Comparison of ENCODE assay signal across 9 cellular contexts in the genomic region with DNA sequence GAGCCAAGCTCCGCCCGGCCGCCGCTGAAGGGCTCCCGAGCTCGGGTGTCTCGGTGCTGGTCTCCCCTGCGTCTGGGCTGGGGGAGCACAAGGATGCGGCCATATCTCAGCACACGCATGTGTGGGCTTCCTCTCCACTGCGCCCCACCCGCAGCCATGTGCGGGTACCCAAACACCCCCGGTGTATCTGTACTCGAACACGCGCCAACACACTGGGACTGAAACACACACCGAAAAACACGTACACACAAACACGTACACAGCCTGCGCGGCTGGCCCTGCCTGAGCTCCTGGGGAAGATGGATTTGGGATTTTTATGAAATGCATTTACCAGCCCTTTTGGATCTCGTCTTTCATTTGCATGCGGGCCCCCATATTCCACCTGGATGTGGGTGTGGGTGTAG. TPM values are rescaled to one million over a fixed set of nuclear protein-coding genes. Genes with fewer than 3 reads are reported as not detected.
A peak's percentile ranks its signal among the peaks of the same experiment; 100 is the strongest.
DNase-seq lines count a peak whose midpoint lies in the region; ATAC-seq and TF ChIP-seq lines count a peak whose summit lies in the region.
"Had no signal": no experiment of that assay in that cellular context is flagged by ENCODE, and none has a peak within 500 bp of the region (broad histone marks: within the 10 kb centered on the region; RNA-seq: fewer than 3 reads in every experiment).

No MANE protein-coding gene starts in this region.

- H3K4me3 Mint-ChIP-seq in activated T-cell treated with anti-CD3 and anti-CD28 coated beads, Interleukin-2, amount 50 U/mL, for 4 hours = peak overlapping the region; percentile 26

- H3K27ac ChIP-seq in lower lobe of right lung (peak overlapping the region; percentile 90), thyroid gland (peak overlapping the region; percentile 97 to 99 (median 99))

- no peaks in the 10 kb centered on the region for H3K36me3 ChIP-seq in lower lobe of right lung
- H3K36me3 ChIP-seq in thyroid gland = peaks cover 8 to 23% of the 10 kb centered on the region in 2 donors

- TF ChIP-seq POLR2A in thyroid gland (IDR thresholded peaks at IDR 0.05) = no peak

- H3K4me1 Mint-ChIP-seq in activated T-cell treated with anti-CD3 and anti-CD28 coated beads, Interleukin-2, amount 50 U/mL, for 4 hours (ENCODE audit: low read depth) = peaks cover 37% of the 10 kb centered on the region

- H3K4me3 ChIP-seq in cardiac fibroblast (replicated peaks in 1 of 2; ENCODE audit: low read depth in 2 of 2, low read length in 2 of 2) (peak overlapping the region; percentile 70 to 85), lower lobe of right lung (peak overlapping the region; percentile 66), thyroid gland (replicated peaks in 1 of 3) (peak overlapping the region; percentile 27 to 94 (median 52))

- TF ChIP-seq CTCF in cardiac fibroblast (IDR thresholded peaks at IDR 0.05; ENCODE audit: low read depth, low read length) (no peak), lower lobe of right lung (IDR thresholded peaks at IDR 0.05) (no peak), thyroid gland (IDR thresholded peaks at IDR 0.05) (no peak)

- H3K9me3 ChIP-seq in lower lobe of right lung = no peaks in the 10 kb centered on the region
- H3K9me3 ChIP-seq in thyroid gland = no peaks in the 10 kb centered on the region

- WGBS in thyroid gland, 2 donors = 2 to 10% methylated on average over 6 to 16 of the region's 24 CpGs

- intact Hi-C loops in lower lobe of right lung (cut with DNase I) (no loop called here), thyroid gland (cut with DNase I) (no loop called here)

- peaks cover 93% of the 10 kb centered on the region for H3K27me3 Mint-ChIP-seq in activated T-cell treated with anti-CD3 and anti-CD28 coated beads, Interleukin-2, amount 50 U/mL, for 4 hours (ENCODE audit: low read depth)

- peak in 1 of 2 donors; percentile 16 for ATAC-seq in activated T-cell treated with anti-CD3 and anti-CD28 coated beads, Interleukin-2, amount 50 U/mL, for 4 hours
- no peak for ATAC-seq in lower lobe of right lung

- no peaks in the 10 kb centered on the region for H3K9me3 Mint-ChIP-seq in activated T-cell treated with anti-CD3 and anti-CD28 coated beads, Interleukin-2, amount 50 U/mL, for 4 hours

- DNase-seq in activated T-cell treated with anti-CD3 and anti-CD28 coated beads, Interleukin-2, amount 50 U/mL, for 4 hours = no peak
- DNase-seq in activated T-cell treated with anti-CD3 and anti-CD28 coated beads, Interleukin-2, amount 50 U/mL, for 1 hour = no peak
- DNase-seq in cardiac fibroblast (ENCODE audit: low read depth in 2 of 2) (no peak), lower lobe of right lung (no peak), thyroid gland (no peak), NCI-H1436 (lab: John Stamatoyannopoulos, UW) (no peak), kidney glomerular epithelial cell (lab: John Stamatoyannopoulos, UW) (no peak), NCI-H1092 (lab: John Stamatoyannopoulos, UW) (no peak)
- DNase-seq: COR-L47 had no signal

- H3K4me1 ChIP-seq in lower lobe of right lung (peaks cover 9% of the 10 kb centered on the region), thyroid gland (peaks cover 30 to 35% of the 10 kb centered on the region in 2 donors)

- H3K27me3 ChIP-seq in lower lobe of right lung (ENCODE audit: low read depth) (peaks cover 79% of the 10 kb centered on the region), thyroid gland (no peaks in the 10 kb centered on the region)

- no peaks in the 10 kb centered on the region for H3K36me3 Mint-ChIP-seq in activated T-cell treated with anti-CD3 and anti-CD28 coated beads, Interleukin-2, amount 50 U/mL, for 4 hours (ENCODE audit: insufficient read depth)

RNA-seq across cellular contexts. Expression of a gene that starts 0.9 kb away (rescaled TPM):
- total RNA-seq in activated T-cell treated with anti-CD3 and anti-CD28 coated beads, Interleukin-2, amount 50 U/mL, for 4 hours = under 1 TPM; 0.18 to 0.30 (median 0.24) TPM
- total RNA-seq in lower lobe of right lung (50.9 TPM), thyroid gland (100 to 1,000 TPM; 104 to 258 (median 192) TPM)

Comparison
In these comparisons a context has a peak if more than half of its experiments do, and no peak if none do; other contexts are left out.
1. RNA of a gene that starts 0.9 kb away (total RNA-seq): 104 to 258 TPM in thyroid gland and 50.9 TPM in lower lobe of right lung (single experiment); 0.18 to 0.30 TPM in activated T-cell treated with anti-CD3 and anti-CD28 coated beads, Interleukin-2, amount 50 U/mL, for 4 hours; every median in the first group is over 10 times any median in the second.
2. Peak in every context shown above with its lines, with median percentiles within 50 percentile points of each other: H3K4me3 ChIP-seq.